12 cellular contexts compared by ENCODE assay signal in the genomic region with DNA sequence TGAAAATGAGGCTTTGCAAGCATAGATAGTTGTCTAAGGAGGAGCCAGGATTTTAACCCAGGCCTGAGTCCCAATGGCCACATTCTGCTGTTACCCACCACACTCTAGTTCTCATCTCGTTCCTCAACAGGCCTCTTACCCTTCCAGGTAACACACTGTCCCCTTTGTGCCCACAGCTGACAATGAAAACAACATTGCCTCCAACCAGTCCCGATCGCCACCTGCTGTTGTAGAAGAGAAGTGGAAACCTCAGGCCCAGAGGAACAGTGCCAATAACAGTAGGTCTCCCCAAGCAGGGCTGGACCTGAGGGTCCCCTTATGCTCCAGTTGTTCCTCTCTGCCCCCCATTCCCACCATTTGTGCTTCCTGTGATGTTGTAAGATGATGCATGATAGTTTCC. TPM values are rescaled to one million over a fixed set of nuclear protein-coding genes. Genes with fewer than 3 reads are reported as not detected.
DNase-seq lines count a peak whose midpoint lies in the region; ATAC-seq and TF ChIP-seq lines count a peak whose summit lies in the region.
"Had no signal": no experiment of that assay in that cellular context is flagged by ENCODE, and none has a peak within 500 bp of the region (broad histone marks: within the 10 kb centered on the region; RNA-seq: fewer than 3 reads in every experiment).

No MANE protein-coding gene starts in this region.

- H3K27me3 ChIP-seq in NT2/D1 (ENCODE audit: insufficient read depth, insufficient read length) (no peaks in the 10 kb centered on the region), endodermal cell (ENCODE audit: control insufficient read depth, insufficient read depth, low read length, poor library complexity, severe bottlenecking) (no peaks in the 10 kb centered on the region)

- CTCF ChIA-PET in RWPE1 (lab: Yijun Ruan, JAX), result interaction anchor here (0.6 kb wide), 1 partner anchor 255 kb away, joined by 4 read pairs; no protein-coding TSS in a partner anchor

- H3K36me3 ChIP-seq in NT2/D1 (ENCODE audit: insufficient read depth, insufficient read length, low read length) (peaks cover 38% of the 10 kb centered on the region), endodermal cell (ENCODE audit: control insufficient read depth, insufficient read depth, low read length) (peaks cover 48% of the 10 kb centered on the region)

- DNase-seq in GM13977 (ENCODE audit: low spot score) (peak; percentile 18), NT2/D1 (ENCODE audit: low read depth, low spot score) (peak; percentile 15), endodermal cell (peak; percentile 67), renal cortical epithelial cell (ENCODE audit: low read depth) (peak; percentile 6), RWPE1 (ENCODE audit: low spot score) (no peak), NCI-H146 (lab: John Stamatoyannopoulos, UW) (no peak)
- no peak for DNase-seq in stimulated activated CD4-positive, alpha-beta T cell treated with anti-CD3 and anti-CD28 coated beads, Interleukin-12 subunit alpha, Interleukin-12 subunit beta, amount 100 ng/mL, for 4 hours
- DNase-seq: amygdala; stimulated activated CD4-positive, alpha-beta T cell treated with anti-CD3 and anti-CD28 coated beads, Interleukin-1b, Interleukin-23, amount 100 ng/mL, for 48 hours had no signal

- peaks cover 48% of the 10 kb centered on the region for H3K36me3 Mint-ChIP-seq in endodermal cell (ENCODE audit: low read depth)

- POLR2A ChIA-PET in RWPE1 (lab: Yijun Ruan, JAX; ENCODE audit: low non-redundant PET), result no interaction called here

- peak; percentile 20 for TF ChIP-seq CTCF in GM13977 (IDR thresholded peaks at IDR 0.05; ENCODE audit: extremely low read depth, insufficient read depth, missing control alignments)
- TF ChIP-seq CTCF in endodermal cell (conservative IDR thresholded peaks at IDR 0.05), result peak; percentile 71
- no peak for TF ChIP-seq CTCF in RWPE1 (conservative IDR thresholded peaks at IDR 0.05; ENCODE audit: low read depth)

- no peak for ATAC-seq in HG02981 (IDR thresholded peaks at IDR 0.05; ENCODE audit: unreplicated experiment)

- H3K4me3 ChIP-seq in NT2/D1 (ENCODE audit: insufficient read length, low read depth) (no peak overlapping the region), endodermal cell (ENCODE audit: low read length) (no peak overlapping the region)

- no peak overlapping the region for H3K4me3 Mint-ChIP-seq in endodermal cell
- H3K4me3 Mint-ChIP-seq: T-helper 1 cell treated with Interleukin-12 subunit alpha and Interleukin-12 subunit beta and Interleukin-4 antibody, amounts not matched to agents 30 μg/mL and 1 μg/mL, for 36 hours had no signal

- WGBS in endodermal cell (ENCODE audit: insufficient coverage in 1 of 2, insufficient read length in 1 of 2), 2 experiments, result 71 to 72% methylated on average over 3 of the region's 3 CpGs

- in situ Hi-C loops in GM13977 (cut with MboI; ENCODE audit: low pct_unique_long_range_greater_than_20kb, low sequenced_read_pairs, unreplicated experiment), result no loop called here

- no peaks in the 10 kb centered on the region for H3K9me3 Mint-ChIP-seq in endodermal cell
- H3K9me3 Mint-ChIP-seq: T-helper 1 cell treated with Interleukin-12 subunit alpha and Interleukin-12 subunit beta and Interleukin-4 antibody, amounts not matched to agents 30 μg/mL and 1 μg/mL, for 36 hours had no signal

- peaks cover 3% of the 10 kb centered on the region for H3K4me1 Mint-ChIP-seq in endodermal cell

- H3K9ac ChIP-seq in NT2/D1 (ENCODE audit: insufficient read length, low read depth) (no peak overlapping the region), endodermal cell (ENCODE audit: extremely low read depth, low read length, poor library complexity, severe bottlenecking) (no peak overlapping the region)

- H3K27ac ChIP-seq in endodermal cell (ENCODE audit: low read depth, low read length) (no peak overlapping the region), RWPE1 (no peak overlapping the region)
- H3K27ac ChIP-seq: HL-60 had no signal

- H3K4me1 ChIP-seq in NT2/D1 (ENCODE audit: insufficient read depth, insufficient read length) (no peaks in the 10 kb centered on the region), endodermal cell (ENCODE audit: control insufficient read depth, insufficient read depth, low read length) (no peaks in the 10 kb centered on the region)

- H3K9me3 ChIP-seq in NT2/D1 (ENCODE audit: insufficient read depth, low read length) (no peaks in the 10 kb centered on the region), endodermal cell (ENCODE audit: control insufficient read depth, low read length) (no peaks in the 10 kb centered on the region)

- no peak overlapping the region for H3K27ac Mint-ChIP-seq in endodermal cell
- H3K27ac Mint-ChIP-seq: T-helper 1 cell treated with Interleukin-12 subunit alpha and Interleukin-12 subunit beta and Interleukin-4 antibody, amounts not matched to agents 30 μg/mL and 1 μg/mL, for 36 hours had no signal

- H3K27me3 Mint-ChIP-seq in endodermal cell (ENCODE audit: insufficient read depth), result no peaks in the 10 kb centered on the region

RNA-seq across cellular contexts. Expression of a gene that starts 30.4 kb away (rescaled TPM):
- total RNA-seq in endodermal cell (1 to 10 TPM in 1 of 2 donors, under 1 TPM in 1; 0.68 to 2.9 TPM), renal cortical epithelial cell (3.1 and 9.4 TPM in 2 replicates)
- 0.32 TPM for polyA plus RNA-seq in endodermal cell (2013, experiment 1 of 2)
- 0.58 TPM for polyA plus RNA-seq in endodermal cell (2013, experiment 2 of 2)

RNA-seq across cellular contexts. Expression of a gene that starts 51.4 kb away (rescaled TPM):
- total RNA-seq in endodermal cell (10 to 100 TPM; 11.4 to 16.3 TPM), renal cortical epithelial cell (12.3 and 40.1 TPM in 2 replicates)
- polyA plus RNA-seq in endodermal cell (2013, experiment 1 of 2), result 3.3 TPM
- 4.1 TPM for polyA plus RNA-seq in endodermal cell (2013, experiment 2 of 2)

Comparison
In these comparisons a context has a peak if more than half of its experiments do, and no peak if none do; other contexts are left out.
1. DNase-seq: peak in GM13977 (single experiment), NT2/D1 (single experiment), endodermal cell (single experiment) and renal cortical epithelial cell (single experiment); none in RWPE1 (single experiment), stimulated activated CD4-positive, alpha-beta T cell treated with anti-CD3 and anti-CD28 coated beads, Interleukin-12 subunit alpha, Interleukin-12 subunit beta, amount 100 ng/mL, for 4 hours (single experiment) and NCI-H146 (single experiment).